Comparison of ENCODE assay signal across 11 cellular contexts in the genomic region with DNA sequence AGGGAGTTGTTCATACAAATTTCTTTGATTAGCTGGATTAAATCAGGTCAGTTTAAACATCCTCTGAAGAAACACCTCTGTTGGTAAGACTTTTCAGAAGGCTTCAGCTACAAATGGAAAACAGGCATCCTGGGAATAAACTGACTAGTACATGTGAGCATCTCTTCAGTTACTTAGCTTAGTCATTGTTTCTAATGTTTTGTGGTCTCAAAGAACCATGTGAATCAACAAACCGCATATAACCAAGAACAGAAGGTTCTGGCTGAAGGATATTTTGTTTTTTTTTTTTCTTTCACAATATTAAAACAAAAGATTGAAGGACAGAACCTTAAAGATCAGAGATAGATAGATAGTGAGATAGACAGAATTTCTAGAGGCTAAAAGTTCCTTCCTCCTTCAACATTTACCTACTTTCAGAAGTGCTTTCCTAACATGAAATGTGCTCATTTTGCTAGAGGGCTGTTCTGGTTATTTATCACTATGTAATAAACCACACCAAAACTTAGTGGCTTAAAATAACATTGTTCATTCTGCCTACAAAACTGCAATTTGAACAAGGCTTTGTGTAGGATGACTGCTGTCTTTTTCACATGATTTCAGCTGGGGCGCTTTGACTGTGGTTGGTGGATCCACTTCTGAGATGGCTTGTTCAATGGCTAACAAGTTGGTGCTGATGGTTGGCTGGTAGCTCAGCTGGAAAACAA.
A peak's percentile ranks its signal among the peaks of the same experiment; 100 is the strongest.
DNase-seq lines count a peak whose midpoint lies in the region; ATAC-seq and TF ChIP-seq lines count a peak whose summit lies in the region.
"Had no signal": no experiment of that assay in that cellular context is flagged by ENCODE, and none has a peak within 500 bp of the region (broad histone marks: within the 10 kb centered on the region; RNA-seq: fewer than 3 reads in every experiment).

No MANE protein-coding gene starts in this region.

- H3K36me3 ChIP-seq in RWPE2 (ENCODE audit: low read depth): no peaks in the 10 kb centered on the region
- no peaks in the 10 kb centered on the region for H3K36me3 ChIP-seq in osteoblast (ENCODE audit: insufficient read depth, low read length)
- H3K36me3 ChIP-seq in neural progenitor cell: no peaks in the 10 kb centered on the region
- H3K36me3 ChIP-seq in aorta (ENCODE audit: control insufficient read depth in 1 of 2, insufficient read depth in 2 of 2, low read length in 1 of 2): no peaks in the 10 kb centered on the region

- H3K79me2 ChIP-seq in osteoblast (ENCODE audit: insufficient read depth, low read length) (no peaks in the 10 kb centered on the region), neural progenitor cell (ENCODE audit: low read depth) (no peaks in the 10 kb centered on the region)

- H3K4me2 ChIP-seq in osteoblast (ENCODE audit: insufficient read depth, low read length) (peak overlapping the region; percentile 44), neural progenitor cell (no peak overlapping the region)

- H3K27ac Mint-ChIP-seq in neural progenitor cell: no peak overlapping the region
- H3K27ac Mint-ChIP-seq in CD14-positive monocyte: no peak overlapping the region
- H3K27ac Mint-ChIP-seq: stimulated activated memory B cell treated with anti-CD40 and anti-IgM and Interleukin-4, amounts not matched to agents 10 μg/mL and 1 μg/mL and 100 μg/mL, for 72 hours had no signal

- no peaks in the 10 kb centered on the region for H3F3A ChIP-seq in neural progenitor cell (ENCODE audit: low read depth)

- peak overlapping the region; percentile 45 for H3K27ac ChIP-seq in RWPE2 (ENCODE audit: poor library complexity, severe bottlenecking)
- peak overlapping the region; percentile 63 for H3K27ac ChIP-seq in osteoblast (ENCODE audit: low read depth, low read length)
- no peak overlapping the region for H3K27ac ChIP-seq in neural progenitor cell
- H3K27ac ChIP-seq in aorta (ENCODE audit: low read depth in 1 of 2, low read length in 2 of 2): no peak overlapping the region

- H3K9me3 Mint-ChIP-seq in neural progenitor cell (no peaks in the 10 kb centered on the region), CD14-positive monocyte (peaks cover 0 to 4% (median 0%) of the 10 kb centered on the region in 7 donors)
- H3K9me3 Mint-ChIP-seq: stimulated activated memory B cell treated with anti-CD40 and anti-IgM and Interleukin-4, amounts not matched to agents 10 μg/mL and 1 μg/mL and 100 μg/mL, for 72 hours had no signal

- 67 to 79% methylated on average over 2 of the region's 2 CpGs for WGBS in aorta, 2 donors

- no peaks in the 10 kb centered on the region for H4K20me1 ChIP-seq in osteoblast (ENCODE audit: insufficient read depth, low read length)
- H4K20me1 ChIP-seq in neural progenitor cell (ENCODE audit: low read depth): no peaks in the 10 kb centered on the region

- TF ChIP-seq CTCF in RWPE2 (IDR thresholded peaks at IDR 0.05; ENCODE audit: poor library complexity, severe bottlenecking) (no peak), osteoblast (IDR thresholded peaks at IDR 0.05; ENCODE audit: extremely low read depth, low read depth, low read length) (no peak), neural progenitor cell (IDR thresholded peaks at IDR 0.05) (no peak), CD14-positive monocyte (IDR thresholded peaks at IDR 0.05) (no peak)

- H3K4me1 ChIP-seq in RWPE2 (ENCODE audit: insufficient read depth, poor library complexity, severe bottlenecking) (peaks cover 10% of the 10 kb centered on the region), osteoblast (ENCODE audit: insufficient read depth, low read length) (peaks cover 22% of the 10 kb centered on the region), neural progenitor cell (no peaks in the 10 kb centered on the region), aorta (ENCODE audit: control insufficient read depth in 1 of 2, insufficient read depth in 2 of 2, low read length in 2 of 2) (no peaks in the 10 kb centered on the region)

- no peak overlapping the region for H3K9ac ChIP-seq in neural progenitor cell

- H2AFZ ChIP-seq in osteoblast (ENCODE audit: low read length): no peak overlapping the region
- no peak overlapping the region for H2AFZ ChIP-seq in neural progenitor cell (replicated peaks)

- H3K27me3 Mint-ChIP-seq in neural progenitor cell (ENCODE audit: insufficient read depth, low read depth) (no peaks in the 10 kb centered on the region), CD14-positive monocyte (ENCODE audit: low read depth in 3 of 3) (peaks cover 0 to 2% (median 0%) of the 10 kb centered on the region in 3 donors)
- H3K27me3 Mint-ChIP-seq: stimulated activated memory B cell treated with anti-CD40 and anti-IgM and Interleukin-4, amounts not matched to agents 10 μg/mL and 1 μg/mL and 100 μg/mL, for 72 hours had no signal

- no peak overlapping the region for H3K4me3 Mint-ChIP-seq in neural progenitor cell
- H3K4me3 Mint-ChIP-seq in CD14-positive monocyte: no peak overlapping the region
- H3K4me3 Mint-ChIP-seq: stimulated activated memory B cell treated with anti-CD40 and anti-IgM and Interleukin-4, amounts not matched to agents 10 μg/mL and 1 μg/mL and 100 μg/mL, for 72 hours had no signal

- intact Hi-C loops in aorta (cut with DNase I): no loop called here
- intact Hi-C loops in CD14-positive monocyte (cut with micrococcal nuclease): no loop called here

- H3K36me3 Mint-ChIP-seq in neural progenitor cell (no peaks in the 10 kb centered on the region), CD14-positive monocyte (no peaks in the 10 kb centered on the region)
- H3K36me3 Mint-ChIP-seq: stimulated activated memory B cell treated with anti-CD40 and anti-IgM and Interleukin-4, amounts not matched to agents 10 μg/mL and 1 μg/mL and 100 μg/mL, for 72 hours had no signal

- ATAC-seq in GM18907 (IDR thresholded peaks at IDR 0.05; ENCODE audit: unreplicated experiment): peak; percentile 81
- ATAC-seq in HG02852 (IDR thresholded peaks at IDR 0.05; ENCODE audit: unreplicated experiment): peak; percentile 50
- peak; percentile 72 for ATAC-seq in RWPE2 (ENCODE audit: low read depth)
- ATAC-seq in aorta (ENCODE audit: low FRiP score): no peak
- ATAC-seq: stimulated activated memory B cell treated with anti-CD40 and anti-IgM and Interleukin-4, amounts not matched to agents 10 μg/mL and 1 μg/mL and 100 μg/mL, for 72 hours had no signal

- no peaks in the 10 kb centered on the region for H3K27me3 ChIP-seq in RWPE2 (ENCODE audit: insufficient read depth, poor library complexity, severe bottlenecking)
- no peaks in the 10 kb centered on the region for H3K27me3 ChIP-seq in osteoblast (ENCODE audit: insufficient read depth, low read length)
- H3K27me3 ChIP-seq in neural progenitor cell: no peaks in the 10 kb centered on the region
- H3K27me3 ChIP-seq in aorta (ENCODE audit: control insufficient read depth in 1 of 2, insufficient read depth in 2 of 2, low read length in 1 of 2): no peaks in the 10 kb centered on the region

- DNase-seq in RWPE2 (ENCODE audit: low spot score) (no peak), osteoblast (ENCODE audit: insufficient read length, low spot score, missing footprints) (peak; percentile 54), neural progenitor cell (ENCODE audit: low spot score) (no peak), T1000 (lab: John Stamatoyannopoulos, UW) (no peak), aorta (no peak), CD14-positive monocyte (ENCODE audit: low spot score) (no peak)
- DNase-seq: activated CD4-positive, alpha-beta T cell treated with anti-CD3 and anti-CD28 coated beads for 1 hour; NCI-H748 treated with DMSO at 0.1 percent for 48 hours had no signal

- no peak overlapping the region for H3K4me3 ChIP-seq in RWPE2 (ENCODE audit: severe bottlenecking)
- no peak overlapping the region for H3K4me3 ChIP-seq in osteoblast (ENCODE audit: insufficient read depth, low read length)
- H3K4me3 ChIP-seq in neural progenitor cell: no peak overlapping the region
- H3K4me3 ChIP-seq in aorta (ENCODE audit: low read length in 2 of 2): no peak overlapping the region

- H3K9me3 ChIP-seq in RWPE2 (ENCODE audit: severe bottlenecking) (no peaks in the 10 kb centered on the region), osteoblast (ENCODE audit: low read depth, low read length) (no peaks in the 10 kb centered on the region), neural progenitor cell (ENCODE audit: low read depth) (no peaks in the 10 kb centered on the region), aorta (ENCODE audit: control insufficient read depth, low read length) (no peaks in the 10 kb centered on the region)

- H3K4me1 Mint-ChIP-seq in neural progenitor cell: no peaks in the 10 kb centered on the region
- no peaks in the 10 kb centered on the region for H3K4me1 Mint-ChIP-seq in CD14-positive monocyte
- H3K4me1 Mint-ChIP-seq: stimulated activated memory B cell treated with anti-CD40 and anti-IgM and Interleukin-4, amounts not matched to agents 10 μg/mL and 1 μg/mL and 100 μg/mL, for 72 hours had no signal

Comparison
In these comparisons a context has a peak if more than half of its experiments do, and no peak if none do; other contexts are left out.
1. H3K27ac ChIP-seq: peak in RWPE2 (single experiment) and osteoblast (single experiment); none in neural progenitor cell (single experiment) and aorta (0 of 2).